In genomic region chr7:136369225-136369624, GRCh38 we compare ENCODE assay signal across 28 cellular contexts.
"Had no signal": no experiment of that assay in that cellular context is flagged by ENCODE, and none has a peak within 500 bp of the region (broad histone marks: within the 10 kb centered on the region; RNA-seq: fewer than 3 reads in every experiment).

No MANE protein-coding gene starts in this region.

- H3K4me2 ChIP-seq: neural progenitor cell had no signal

- H3K9ac ChIP-seq: neural progenitor cell, parathyroid adenoma had no signal

- H3K27ac ChIP-seq: neural progenitor cell, ovary, parathyroid adenoma, psoas muscle, right lobe of liver, sigmoid colon, stomach, thoracic aorta, thyroid gland, tibial nerve, upper lobe of left lung, uterus had no signal

- H3K27me3 ChIP-seq: neural progenitor cell, ovary, right lobe of liver, sigmoid colon, stomach, thyroid gland, tibial nerve, upper lobe of left lung, uterus had no signal

- H3K4me3 Mint-ChIP-seq: natural killer cell; nephron; neural progenitor cell; stimulated activated effector memory CD8-positive, alpha-beta T cell treated with anti-CD3 and anti-CD28 coated beads, Interleukin-12 subunit alpha, Interleukin-12 subunit beta, amount 100 ng/mL, for 72 hours; stimulated activated naive B cell treated with anti-CD40 and anti-IgM and Interleukin-4, amounts not matched to agents 10 μg/mL and 1 μg/mL and 100 μg/mL, for 72 hours; stimulated activated naive CD8-positive, alpha-beta T cell treated with anti-CD3 and anti-CD28 coated beads, Interleukin-15, Interleukin-2, amounts not matched to agents 100 ng/mL and 50 ng/mL, for 24 hours had no signal

- H3K4me1 ChIP-seq: parathyroid adenoma, psoas muscle, right lobe of liver, sigmoid colon, stomach, thyroid gland, tibial nerve, upper lobe of left lung, uterus had no signal

- ATAC-seq: natural killer cell; psoas muscle; right cardiac atrium; right lobe of liver; stimulated activated effector memory CD8-positive, alpha-beta T cell treated with anti-CD3 and anti-CD28 coated beads, Interleukin-12 subunit alpha, Interleukin-12 subunit beta, amount 100 ng/mL, for 72 hours; stimulated activated naive B cell treated with anti-CD40 and anti-IgM and Interleukin-4, amounts not matched to agents 10 μg/mL and 1 μg/mL and 100 μg/mL, for 72 hours had no signal

- H3K4me3 ChIP-seq: neural progenitor cell, ovary, psoas muscle, right lobe of liver, sigmoid colon, stomach, thoracic aorta, thyroid gland, tibial nerve, upper lobe of left lung, uterus had no signal

- H3K27me3 Mint-ChIP-seq: progenitor cell of endocrine pancreas; stimulated activated naive B cell treated with anti-CD40 and anti-IgM and Interleukin-4, amounts not matched to agents 10 μg/mL and 1 μg/mL and 100 μg/mL, for 72 hours; stimulated activated naive CD8-positive, alpha-beta T cell treated with anti-CD3 and anti-CD28 coated beads, Interleukin-15, Interleukin-2, amounts not matched to agents 100 ng/mL and 50 ng/mL, for 24 hours had no signal

- H3K4me1 Mint-ChIP-seq: natural killer cell; nephron; neural progenitor cell; stimulated activated effector memory CD8-positive, alpha-beta T cell treated with anti-CD3 and anti-CD28 coated beads, Interleukin-12 subunit alpha, Interleukin-12 subunit beta, amount 100 ng/mL, for 72 hours; stimulated activated naive B cell treated with anti-CD40 and anti-IgM and Interleukin-4, amounts not matched to agents 10 μg/mL and 1 μg/mL and 100 μg/mL, for 72 hours had no signal

- H3K9me3 Mint-ChIP-seq: nephron, neural progenitor cell had no signal

- FAIRE-seq: small intestine had no signal

- H3K36me3 Mint-ChIP-seq: natural killer cell; neural progenitor cell; stimulated activated effector memory CD8-positive, alpha-beta T cell treated with anti-CD3 and anti-CD28 coated beads, Interleukin-12 subunit alpha, Interleukin-12 subunit beta, amount 100 ng/mL, for 72 hours; stimulated activated naive B cell treated with anti-CD40 and anti-IgM and Interleukin-4, amounts not matched to agents 10 μg/mL and 1 μg/mL and 100 μg/mL, for 72 hours had no signal

- H3K79me2 ChIP-seq: parathyroid adenoma had no signal

- H3K27ac Mint-ChIP-seq: natural killer cell; nephron; neural progenitor cell; progenitor cell of endocrine pancreas; stimulated activated effector memory CD8-positive, alpha-beta T cell treated with anti-CD3 and anti-CD28 coated beads, Interleukin-12 subunit alpha, Interleukin-12 subunit beta, amount 100 ng/mL, for 72 hours; stimulated activated naive B cell treated with anti-CD40 and anti-IgM and Interleukin-4, amounts not matched to agents 10 μg/mL and 1 μg/mL and 100 μg/mL, for 72 hours; stimulated activated naive CD8-positive, alpha-beta T cell treated with anti-CD3 and anti-CD28 coated beads, Interleukin-15, Interleukin-2, amounts not matched to agents 100 ng/mL and 50 ng/mL, for 24 hours had no signal

- H3K36me3 ChIP-seq: neural progenitor cell, ovary, right lobe of liver, sigmoid colon, stomach, thoracic aorta, thyroid gland, tibial nerve, upper lobe of left lung, uterus had no signal

- H3K9me3 ChIP-seq: ovary, psoas muscle, right lobe of liver, sigmoid colon, thoracic aorta, thyroid gland, tibial nerve, upper lobe of left lung, uterus had no signal

- DNase-seq: natural killer cell; occipital lobe; ovary; posterior cingulate gyrus; psoas muscle; right cardiac atrium; right lobe of liver; sigmoid colon; small intestine; stimulated activated CD4-positive, alpha-beta T cell treated with anti-CD3 and anti-CD28 coated beads, Interleukin-15, amount 100 ng/mL, for 24 hours; stimulated activated CD4-positive, alpha-beta T cell treated with anti-CD3 and anti-CD28 coated beads, Interleukin-2, amount 100 ng/mL, for 24 hours; stimulated activated CD4-positive, alpha-beta T cell treated with anti-CD3 and anti-CD28 coated beads, Interleukin-2, amount 100 ng/mL, for 48 hours; stimulated activated CD4-positive, alpha-beta T cell treated with anti-CD3 and anti-CD28 coated beads, Interleukin-4, amount 100 ng/mL, for 24 hours; stimulated activated naive B cell treated with anti-CD40 and anti-IgM and Interleukin-4, amounts not matched to agents 10 μg/mL and 1 μg/mL and 100 μg/mL, for 72 hours; stimulated activated naive CD4-positive, alpha-beta T cell treated with Interleukin-2 at 50 U/mL for 16 hours; stomach; thyroid gland; trophoblast cell; upper lobe of left lung; uterus had no signal

- H2AFZ ChIP-seq: neural progenitor cell, parathyroid adenoma had no signal
